In the genomic region with DNA sequence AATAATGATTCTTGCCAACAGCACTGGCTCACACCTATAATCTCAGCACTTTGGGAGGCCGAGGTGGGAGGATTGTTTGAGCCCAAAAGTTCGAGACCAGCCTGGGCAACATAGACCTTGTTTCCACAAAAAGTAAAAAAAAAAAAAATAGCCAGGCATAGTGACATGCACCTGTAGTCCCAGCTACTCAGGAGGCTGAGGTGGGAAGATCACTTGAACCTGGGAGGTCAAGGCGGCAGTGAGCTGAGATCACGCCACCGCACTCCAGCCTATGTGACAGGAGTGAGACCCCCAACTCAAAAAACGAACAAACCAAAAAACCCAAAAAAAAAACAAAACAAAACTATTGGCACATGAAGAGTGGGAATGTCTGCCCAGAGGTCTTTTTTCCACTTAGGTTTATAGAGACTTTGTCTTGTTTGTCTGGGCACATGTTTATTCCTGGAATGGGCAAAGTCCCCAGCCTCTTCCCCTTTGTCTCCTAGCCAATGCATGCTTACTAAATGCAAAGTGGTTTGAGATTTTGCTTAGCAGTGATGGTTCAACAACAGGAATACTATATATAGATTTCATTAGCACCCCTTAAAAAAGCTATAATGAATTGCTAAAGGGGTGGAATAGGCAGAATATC, we compare ENCODE assay signal across 20 cellular contexts. TPM values are rescaled to one million over a fixed set of nuclear protein-coding genes. Genes with fewer than 3 reads are reported as not detected.
DNase-seq lines count a peak whose midpoint lies in the region; TF ChIP-seq lines count a peak whose summit lies in the region.
"Had no signal": no experiment of that assay in that cellular context is flagged by ENCODE, and none has a peak within 500 bp of the region (broad histone marks: within the 10 kb centered on the region; RNA-seq: fewer than 3 reads in every experiment).

No MANE protein-coding gene starts in this region.

- H3K27ac ChIP-seq in dorsolateral prefrontal cortex (peak overlapping the region in 36 of 59 donors; percentile 7 to 77 (median 60)), suprapubic skin (peak overlapping the region; percentile 45)
- H3K27ac ChIP-seq: 22Rv1 had no signal

- H3K4me1 ChIP-seq in suprapubic skin, result peaks cover 21% of the 10 kb centered on the region
- H3K4me1 ChIP-seq: BE2C had no signal

- intact Hi-C loops in dorsolateral prefrontal cortex (cut with DNase I), result no loop called here

- no peak for TF ChIP-seq POLR2A in suprapubic skin (IDR thresholded peaks at IDR 0.05)

- no peaks in the 10 kb centered on the region for H3K27me3 ChIP-seq in dorsolateral prefrontal cortex
- H3K27me3 ChIP-seq in suprapubic skin, result no peaks in the 10 kb centered on the region
- H3K27me3 ChIP-seq: BE2C, sigmoid colon had no signal

- H3K9me3 ChIP-seq in suprapubic skin, result no peaks in the 10 kb centered on the region
- H3K9me3 ChIP-seq: BE2C, sigmoid colon had no signal

- TF ChIP-seq EP300 in suprapubic skin (IDR thresholded peaks at IDR 0.05), result no peak

- TF ChIP-seq CTCF in dorsolateral prefrontal cortex (IDR thresholded peaks at IDR 0.05 in 54 of 56, conservative IDR thresholded peaks at IDR 0.05 in 2 of 56; ENCODE audit: low read depth in 1 of 56, partially characterized antibody in 56 of 56) (no peak), suprapubic skin (IDR thresholded peaks at IDR 0.05) (no peak)

- 81% methylated on average over 6 of the region's 6 CpGs for WGBS in suprapubic skin

- DNase-seq in NCI-H2196 (lab: John Stamatoyannopoulos, UW; ENCODE audit: unreplicated experiment), result peak; percentile 56
- DNase-seq in NCI-H2196 treated with DMSO at 0.1 percent for 48 hours (lab: John Stamatoyannopoulos, UW; ENCODE audit: unreplicated experiment), result no peak
- DNase-seq in dorsolateral prefrontal cortex, result peak in 1 of 10 donors; percentile 16
- peak; percentile 74 for DNase-seq in medulla oblongata (ENCODE audit: extremely low spot score)
- DNase-seq in suprapubic skin (ENCODE audit: low spot score in 2 of 2), result no peak
- no peak for DNase-seq in NCI-H2081 treated with DMSO at 0.1 percent for 48 hours (lab: John Stamatoyannopoulos, UW)
- DNase-seq in H4 (ENCODE audit: low spot score), result no peak
- no peak for DNase-seq in LoVo (ENCODE audit: low spot score)
- DNase-seq: activated CD8-positive, alpha-beta T cell treated with anti-CD3 and anti-CD28 coated beads, Interleukin-2, amount 10 ng/mL, durations not matched to agents 7 days and 5 days; activated naive CD4-positive, alpha-beta T cell treated with anti-CD3 and anti-CD28 coated beads, Interleukin-2, amount 50 U/mL, for 16 hours; activated T-cell treated with anti-CD3 and anti-CD28 coated beads, Interleukin-2, amount 50 U/mL, for 24 hours; BE2C; kidney glomerular epithelial cell; NCI-H1105 treated with DMSO at 0.1 percent for 48 hours; NCI-H2107; NCI-H526 treated with DMSO at 0.1 percent for 48 hours; PC-3; sigmoid colon; T-helper 9 cell had no signal

- no peak overlapping the region for H3K4me3 ChIP-seq in dorsolateral prefrontal cortex
- H3K4me3 ChIP-seq in suprapubic skin, result no peak overlapping the region
- H3K4me3 ChIP-seq: sigmoid colon had no signal

- peaks cover 96% of the 10 kb centered on the region for H3K36me3 ChIP-seq in suprapubic skin

RNA-seq across cellular contexts. Expression of gene NMT1, which starts 25.9 kb away (rescaled TPM):
- total RNA-seq in dorsolateral prefrontal cortex (100 to 1,000 TPM; 111 to 220 (median 159) TPM), suprapubic skin (10 to 100 TPM; 53.2 to 73.3 (median 65.9) TPM)
- total RNA-seq in H4 (2014; rRNA removed; shearing (Covaris generic)), result 119 and 163 TPM in 2 replicates

RNA-seq across cellular contexts. Expression of gene DCAKD, which starts 35.5 kb away (rescaled TPM):
- total RNA-seq in dorsolateral prefrontal cortex, result 10 to 100 TPM; 46.2 to 97.6 (median 62.3) TPM
- 10 to 100 TPM; 49.1 to 68.5 (median 60.9) TPM for total RNA-seq in suprapubic skin
- 29.3 and 39.8 TPM in 2 replicates for total RNA-seq in H4 (2014; rRNA removed; shearing (Covaris generic))

RNA-seq across cellular contexts. Expression of gene PLCD3, which starts 45.3 kb away (rescaled TPM):
- total RNA-seq in dorsolateral prefrontal cortex, result 100 to 1,000 TPM in 42 of 120 experiments, 10 to 100 TPM in 78; 51.7 to 195 (median 91.1) TPM
- 10 to 100 TPM; 44.7 to 87.1 (median 58.3) TPM for total RNA-seq in suprapubic skin
- 21.0 and 157 TPM in 2 replicates for total RNA-seq in H4 (2014; rRNA removed; shearing (Covaris generic))

RNA-seq across cellular contexts. Expression of gene ACBD4, which starts 48.5 kb away (rescaled TPM):
- total RNA-seq in dorsolateral prefrontal cortex, result 10 to 100 TPM; 15.7 to 37.1 (median 23.9) TPM
- total RNA-seq in suprapubic skin, result 10 to 100 TPM in 2 of 4 donors, 1 to 10 TPM in 2; 6.2 to 37.7 (median 10.9) TPM
- 2.1 and 2.6 TPM in 2 replicates for total RNA-seq in H4 (2014; rRNA removed; shearing (Covaris generic))

Comparison
In these comparisons a context has a peak if more than half of its experiments do, and no peak if none do; other contexts are left out.
1. DNase-seq: peak in NCI-H2196 (single experiment) and medulla oblongata (single experiment); none in NCI-H2196 treated with DMSO at 0.1 percent for 48 hours (single experiment), suprapubic skin (0 of 2), NCI-H2081 treated with DMSO at 0.1 percent for 48 hours (single experiment), H4 (single experiment) and LoVo (single experiment).